1 cellular context compared by ENCODE assay signal in the genomic region with DNA sequence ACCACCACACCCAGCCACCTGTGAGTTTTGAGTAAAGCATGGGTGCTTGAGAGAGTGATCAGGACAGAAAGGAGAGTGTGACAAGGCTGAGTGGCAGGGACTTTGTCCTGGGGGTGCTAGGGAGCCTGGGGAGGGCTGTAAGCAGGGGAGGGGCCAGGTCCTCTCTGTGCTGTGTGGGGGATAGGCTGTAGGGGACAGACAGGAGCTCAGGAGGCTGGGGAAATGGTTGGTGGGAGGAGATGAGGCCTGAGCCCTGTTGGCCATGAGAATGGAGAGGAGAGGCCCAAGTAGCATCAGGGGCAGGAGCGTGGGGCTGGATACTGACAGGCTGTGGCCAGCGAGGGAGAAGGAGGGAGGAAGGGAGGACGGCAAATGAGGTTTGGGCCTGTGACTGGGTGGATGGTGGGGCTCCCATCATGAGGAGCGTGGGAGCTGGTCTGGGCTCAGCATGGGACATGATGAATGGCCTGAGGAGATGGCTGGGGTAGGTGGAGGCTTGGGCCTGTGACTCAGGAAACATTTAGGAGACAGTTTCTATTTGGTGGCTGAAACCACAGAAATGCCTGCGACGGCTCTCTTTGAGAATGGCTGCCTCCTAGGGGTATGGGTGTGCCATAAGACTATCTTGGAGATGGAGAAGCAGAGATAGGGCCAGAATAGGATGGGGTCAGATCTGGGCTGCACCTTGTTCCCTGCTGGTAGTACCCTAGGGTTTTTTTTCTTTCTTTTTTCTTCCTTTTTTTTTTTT.
A peak's percentile ranks its signal among the peaks of the same experiment; 100 is the strongest.
TF ChIP-seq lines count a peak whose summit lies in the region.

No MANE protein-coding gene starts in this region.

TF ChIP-seq in HepG2, 621 proteins besides CTCF, POLR2A, EP300 and RAD21:
- TF ChIP-seq, protein P1, sequence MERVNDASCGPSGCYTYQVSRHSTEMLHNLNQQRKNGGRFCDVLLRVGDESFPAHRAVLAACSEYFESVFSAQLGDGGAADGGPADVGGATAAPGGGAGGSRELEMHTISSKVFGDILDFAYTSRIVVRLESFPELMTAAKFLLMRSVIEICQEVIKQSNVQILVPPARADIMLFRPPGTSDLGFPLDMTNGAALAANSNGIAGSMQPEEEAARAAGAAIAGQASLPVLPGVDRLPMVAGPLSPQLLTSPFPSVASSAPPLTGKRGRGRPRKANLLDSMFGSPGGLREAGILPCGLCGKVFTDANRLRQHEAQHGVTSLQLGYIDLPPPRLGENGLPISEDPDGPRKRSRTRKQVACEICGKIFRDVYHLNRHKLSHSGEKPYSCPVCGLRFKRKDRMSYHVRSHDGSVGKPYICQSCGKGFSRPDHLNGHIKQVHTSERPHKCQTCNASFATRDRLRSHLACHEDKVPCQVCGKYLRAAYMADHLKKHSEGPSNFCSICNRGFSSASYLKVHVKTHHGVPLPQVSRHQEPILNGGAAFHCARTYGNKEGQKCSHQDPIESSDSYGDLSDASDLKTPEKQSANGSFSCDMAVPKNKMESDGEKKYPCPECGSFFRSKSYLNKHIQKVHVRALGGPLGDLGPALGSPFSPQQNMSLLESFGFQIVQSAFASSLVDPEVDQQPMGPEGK (CRISPR knock-in tag; IDR thresholded peaks at IDR 0.05), result peak; percentile 47
- TF ChIP-seq STAG1 (CRISPR knock-in tag; IDR thresholded peaks at IDR 0.05), result 0 out of 2 replicates have a peak, but pooled peaks have one; percentile 11
- TF ChIP-seq, protein P2, sequence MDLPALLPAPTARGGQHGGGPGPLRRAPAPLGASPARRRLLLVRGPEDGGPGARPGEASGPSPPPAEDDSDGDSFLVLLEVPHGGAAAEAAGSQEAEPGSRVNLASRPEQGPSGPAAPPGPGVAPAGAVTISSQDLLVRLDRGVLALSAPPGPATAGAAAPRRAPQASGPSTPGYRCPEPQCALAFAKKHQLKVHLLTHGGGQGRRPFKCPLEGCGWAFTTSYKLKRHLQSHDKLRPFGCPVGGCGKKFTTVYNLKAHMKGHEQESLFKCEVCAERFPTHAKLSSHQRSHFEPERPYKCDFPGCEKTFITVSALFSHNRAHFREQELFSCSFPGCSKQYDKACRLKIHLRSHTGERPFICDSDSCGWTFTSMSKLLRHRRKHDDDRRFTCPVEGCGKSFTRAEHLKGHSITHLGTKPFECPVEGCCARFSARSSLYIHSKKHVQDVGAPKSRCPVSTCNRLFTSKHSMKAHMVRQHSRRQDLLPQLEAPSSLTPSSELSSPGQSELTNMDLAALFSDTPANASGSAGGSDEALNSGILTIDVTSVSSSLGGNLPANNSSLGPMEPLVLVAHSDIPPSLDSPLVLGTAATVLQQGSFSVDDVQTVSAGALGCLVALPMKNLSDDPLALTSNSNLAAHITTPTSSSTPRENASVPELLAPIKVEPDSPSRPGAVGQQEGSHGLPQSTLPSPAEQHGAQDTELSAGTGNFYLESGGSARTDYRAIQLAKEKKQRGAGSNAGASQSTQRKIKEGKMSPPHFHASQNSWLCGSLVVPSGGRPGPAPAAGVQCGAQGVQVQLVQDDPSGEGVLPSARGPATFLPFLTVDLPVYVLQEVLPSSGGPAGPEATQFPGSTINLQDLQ (CRISPR knock-in tag; IDR thresholded peaks at IDR 0.05), result no peak
